Comparison of ENCODE assay signal across 9 cellular contexts in genomic region chr2:170155022-170155722, GRCh38. TPM values are rescaled to one million over a fixed set of nuclear protein-coding genes. Genes with fewer than 3 reads are reported as not detected.
DNase-seq lines count a peak whose midpoint lies in the region; ATAC-seq, FAIRE-seq and TF ChIP-seq lines count a peak whose summit lies in the region.
"Had no signal": no experiment of that assay in that cellular context is flagged by ENCODE, and none has a peak within 500 bp of the region (broad histone marks: within the 10 kb centered on the region; RNA-seq: fewer than 3 reads in every experiment).

No MANE protein-coding gene starts in this region.

- in situ Hi-C loops in KBM-7 (cut with MboI; ENCODE audit: low pct_unique_long_range_greater_than_20kb, low sequenced_read_pairs): no loop called here

- CTCF ChIA-PET in H1 (lab: Charles Lee; ENCODE audit: partially characterized antibody): interaction anchor here (0.8 to 1.6 kb wide), 9 partner anchors 10 to 149 kb away, joined by 3 to 8 read pairs (median 4); partner anchors contain the start of gene MYO3B
- CTCF ChIA-PET in CD8-positive, alpha-beta T cell (lab: Charles Lee): no interaction called here

- H3K27ac ChIP-seq in H1 (ENCODE audit: low read depth, low read length): no peak overlapping the region
- no peak overlapping the region for H3K27ac ChIP-seq in CD8-positive, alpha-beta T cell (ENCODE audit: low read depth, low read length)
- H3K27ac ChIP-seq: heart left ventricle had no signal

- no peak overlapping the region for H3K4ac ChIP-seq in H1 (replicated peaks; ENCODE audit: insufficient read length, low read depth, low read length)

- H3K9me3 ChIP-seq in H1 (ENCODE audit: insufficient read depth in 2 of 2, low read depth in 1 of 2, low read length in 1 of 2) (no peaks in the 10 kb centered on the region; a peak in 3 of 4 replicates), T-helper 17 cell (ENCODE audit: control insufficient read depth, low read length, poor library complexity, severe bottlenecking) (no peaks in the 10 kb centered on the region)
- H3K9me3 ChIP-seq in CD8-positive, alpha-beta T cell (ENCODE audit: low read length): no peaks in the 10 kb centered on the region

- no peak overlapping the region for H3K9ac ChIP-seq in H1 (replicated peaks in 1 of 4; ENCODE audit: extremely low read depth in 1 of 4, low read depth in 3 of 4, low read length in 3 of 4)

- peak overlapping the region; percentile 89 for H4K91ac ChIP-seq in H1 (replicated peaks; ENCODE audit: insufficient read length, low read length)

- 47% methylated on average over 8 of the region's 8 CpGs; no CpG with 5 or more reads in 1 of the 2 experiments for WGBS in H1 (ENCODE audit: extremely low coverage in 1 of 2, insufficient coverage in 1 of 2, insufficient read length in 1 of 2, insufficient replicate concordance in 2 of 2, low coverage in 1 of 2, low lambda C conversion rate in 2 of 2, missing lambda C conversion rate in 1 of 2), 2 experiments

- peak overlapping the region; percentile 95 for H2BK120ac ChIP-seq in H1 (replicated peaks; ENCODE audit: low read depth, low read length)

- no peak overlapping the region for H3K23ac ChIP-seq in H1 (ENCODE audit: insufficient read length)

- no peak overlapping the region for H3K14ac ChIP-seq in H1 (ENCODE audit: insufficient read length)

- no peak overlapping the region for H3K56ac ChIP-seq in H1 (replicated peaks; ENCODE audit: insufficient read length, low read depth, low read length)

- peak overlapping the region; percentile 56; the same call in 1 of the 2 replicates for H3K18ac ChIP-seq in H1 (ENCODE audit: extremely low read depth, low read length)

- no peaks in the 10 kb centered on the region for H3K36me3 ChIP-seq in H1 (ENCODE audit: control insufficient read depth in 2 of 4, insufficient read depth in 4 of 4, low read length in 3 of 4)
- H3K36me3 ChIP-seq in CD8-positive, alpha-beta T cell (ENCODE audit: insufficient read depth, low read length): no peaks in the 10 kb centered on the region
- H3K36me3 ChIP-seq: heart left ventricle had no signal

- POLR2A ChIA-PET in H1 (lab: Charles Lee; ENCODE audit: partially characterized antibody): interaction anchor here (0.6 kb wide), 1 partner anchor 25 kb away, joined by 3 read pairs; no protein-coding TSS in a partner anchor
- POLR2A ChIA-PET in CD8-positive, alpha-beta T cell (lab: Charles Lee): no interaction called here

- H3K23me2 ChIP-seq in H1 (ENCODE audit: low read depth, low read length): no peaks in the 10 kb centered on the region

- H3K27me3 Mint-ChIP-seq in CD8-positive, alpha-beta T cell (ENCODE audit: low read depth): no peaks in the 10 kb centered on the region
- H3K27me3 Mint-ChIP-seq in T-helper 17 cell: peaks cover 8% of the 10 kb centered on the region

- H3K27me3 ChIP-seq in H1 (replicated peaks in 1 of 4; ENCODE audit: control insufficient read depth in 3 of 4, extremely low read depth in 1 of 4, insufficient read depth in 3 of 4, low read length in 3 of 4): no peaks in the 10 kb centered on the region
- H3K27me3 ChIP-seq in CD8-positive, alpha-beta T cell (ENCODE audit: insufficient read depth, low read length): no peaks in the 10 kb centered on the region

- no peak for TF ChIP-seq POLR2A in H1 (IDR thresholded peaks at IDR 0.05; ENCODE audit: control extremely low read depth in 1 of 2, low read depth in 2 of 2, low read length in 2 of 2)

- no peak overlapping the region for H4K8ac ChIP-seq in H1 (ENCODE audit: extremely low read depth, insufficient read depth, low read length)

- no peak overlapping the region for H2BK15ac ChIP-seq in H1 (ENCODE audit: low read length)

- no peak overlapping the region for H3K27ac Mint-ChIP-seq in CD8-positive, alpha-beta T cell
- H3K27ac Mint-ChIP-seq in T-helper 17 cell: no peak overlapping the region

- no peaks in the 10 kb centered on the region for H3K36me3 Mint-ChIP-seq in CD8-positive, alpha-beta T cell
- H3K36me3 Mint-ChIP-seq in T-helper 17 cell (ENCODE audit: low read depth): no peaks in the 10 kb centered on the region

- H3K4me3 Mint-ChIP-seq in CD8-positive, alpha-beta T cell: no peak overlapping the region
- no peak overlapping the region for H3K4me3 Mint-ChIP-seq in T-helper 17 cell

- H2BK20ac ChIP-seq in H1 (ENCODE audit: low read length): peak overlapping the region; percentile 98

- H2BK12ac ChIP-seq in H1 (ENCODE audit: low read depth, low read length): peak overlapping the region; percentile 29; the same call in 1 of the 2 replicates

- 0 out of 4 replicates have a peak overlapping the region, but pooled peaks of 1 of the 2 experiments have one; percentile 5 for H3K4me2 ChIP-seq in H1 (ENCODE audit: insufficient read depth in 1 of 2, low read depth in 2 of 2, low read length in 2 of 2)

- no peak overlapping the region for H2AK5ac ChIP-seq in H1 (ENCODE audit: low read depth, low read length)

- intact Hi-C loops in CD8-positive, alpha-beta T cell (cut with DNase I, micrococcal nuclease): no loop called here

- peak; percentile 66 for FAIRE-seq in GM19239 (lab: Jason Lieb, UNC)
- no peak for FAIRE-seq in H1 (lab: Jason Lieb, UNC)

- H2AFZ ChIP-seq in H1 (ENCODE audit: low read length): peak overlapping the region; percentile 76

- no peaks in the 10 kb centered on the region for H3K4me1 Mint-ChIP-seq in CD8-positive, alpha-beta T cell (ENCODE audit: low read depth)
- H3K4me1 Mint-ChIP-seq in T-helper 17 cell: peaks cover 5% of the 10 kb centered on the region

- no peaks in the 10 kb centered on the region for H3K79me2 ChIP-seq in H1 (ENCODE audit: control insufficient read depth in 1 of 2, insufficient read depth in 2 of 2, low read length in 2 of 2)

- no peak for ATAC-seq in CD8-positive, alpha-beta T cell
- ATAC-seq in T-helper 17 cell: no peak

- H2BK5ac ChIP-seq in H1 (ENCODE audit: low read depth, low read length): peak overlapping the region; percentile 36; the same call in 1 of the 2 replicates

- no peak for TF ChIP-seq EP300 in H1 (IDR thresholded peaks at IDR 0.05; ENCODE audit: borderline replicate concordance in 1 of 2, low read depth in 2 of 2, low read length in 2 of 2)

- no peaks in the 10 kb centered on the region for H4K20me1 ChIP-seq in H1 (replicated peaks in 1 of 2; ENCODE audit: control insufficient read depth in 1 of 2, insufficient read depth in 2 of 2, low read length in 2 of 2)

- TF ChIP-seq CTCF in H1 (IDR thresholded peaks at IDR 0.05; ENCODE audit: control extremely low read depth in 1 of 3, insufficient read depth in 1 of 3, low read depth in 1 of 3, low read length in 3 of 3): no peak
- no peak for TF ChIP-seq CTCF in CD8-positive, alpha-beta T cell (IDR thresholded peaks at IDR 0.05)

- H3K79me1 ChIP-seq in H1 (ENCODE audit: low read depth, low read length): no peaks in the 10 kb centered on the region

- H3K4me1 ChIP-seq in H1 (replicated peaks in 1 of 4; ENCODE audit: control insufficient read depth in 3 of 4, insufficient read depth in 4 of 4, low read length in 3 of 4): peaks cover 4 to 12% (median 7%) of the 10 kb centered on the region in 4 experiments
- H3K4me1 ChIP-seq in CD8-positive, alpha-beta T cell (ENCODE audit: insufficient read depth, low read length): no peaks in the 10 kb centered on the region

- H3K9me3 Mint-ChIP-seq in CD8-positive, alpha-beta T cell: no peaks in the 10 kb centered on the region

- DNase-seq in A172 (ENCODE audit: low spot score): peak; percentile 76
- no peak for DNase-seq in GM19239 (ENCODE audit: insufficient read length, low spot score)
- DNase-seq in KBM-7: peak; percentile 28
- no peak for DNase-seq in H1 (ENCODE audit: low read depth in 1 of 2, low spot score in 2 of 2)
- no peak for DNase-seq in CD8-positive, alpha-beta T cell
- DNase-seq in T-helper 17 cell: no peak
- no peak for DNase-seq in NCI-H1436 (lab: John Stamatoyannopoulos, UW)
- DNase-seq in NCI-H2107 treated with DMSO at 0.1 percent for 48 hours (lab: John Stamatoyannopoulos, UW; ENCODE audit: unreplicated experiment): no peak
- DNase-seq: heart left ventricle had no signal

- no peak overlapping the region for H4K5ac ChIP-seq in H1 (ENCODE audit: insufficient read length, low read depth, low read length)

- TF ChIP-seq RAD21 in H1 (IDR thresholded peaks at IDR 0.05 in 1 of 2, conservative IDR thresholded peaks at IDR 0.05 in 1 of 2; ENCODE audit: low read depth in 2 of 2, low read length in 2 of 2): peak; percentile 6 to 23; a peak in 2 of 4 replicates

- no peak overlapping the region for H3K4me3 ChIP-seq in H1 (ENCODE audit: extremely low read depth in 1 of 4, insufficient read depth in 2 of 4, low read depth in 3 of 4, low read length in 4 of 4)
- no peak overlapping the region for H3K4me3 ChIP-seq in CD8-positive, alpha-beta T cell (ENCODE audit: low read depth, low read length)
- H3K4me3 ChIP-seq: heart left ventricle had no signal

TF ChIP-seq in H1, 55 proteins besides CTCF, POLR2A, EP300 and RAD21 (continues in another document):
- TF ChIP-seq BACH1 (IDR thresholded peaks at IDR 0.05; ENCODE audit: low read length) (no peak), TBP (IDR thresholded peaks at IDR 0.05; ENCODE audit: low read depth, low read length) (no peak), BRCA1 (IDR thresholded peaks at IDR 0.05; ENCODE audit: low read depth, low read length) (no peak), CEBPB (IDR thresholded peaks at IDR 0.05; ENCODE audit: low read depth, low read length) (no peak), EZH2 (IDR thresholded peaks at IDR 0.05; ENCODE audit: low read depth, low read length, severe bottlenecking) (no peak), TAF1 (IDR thresholded peaks at IDR 0.05; ENCODE audit: low read depth, low read length) (no peak), SIRT6 (IDR thresholded peaks at IDR 0.05; ENCODE audit: low read length) (no peak), SUZ12 (IDR thresholded peaks at IDR 0.05; ENCODE audit: low read length) (no peak), CHD1 (IDR thresholded peaks at IDR 0.05; ENCODE audit: low read depth, low read length) (no peak), RFX5 (IDR thresholded peaks at IDR 0.05; ENCODE audit: borderline replicate concordance, low read depth, low read length) (no peak), CHD2 (IDR thresholded peaks at IDR 0.05; ENCODE audit: low read length) (no peak), SP4 (IDR thresholded peaks at IDR 0.05; ENCODE audit: low read length) (no peak)

RNA-seq across cellular contexts. Expression of gene MYO3B, which starts 22.8 kb away (rescaled TPM):
- total RNA-seq in A172 (2014; rRNA removed; shearing (Covaris generic)): 0.03 TPM in 1 of 2 replicates, not detected in the other
- 0.19 and 0.27 TPM in 2 replicates for total RNA-seq in H1 (2021; fragmentation: NEBNext Ultra II Directional; extraction: Animal tissue kit (Norgen Biotek cat#: 25700))
- 0.11 and 0.17 TPM in 2 replicates for polyA plus RNA-seq in H1 (2011; rRNA removed)
- 0.16 TPM for polyA plus RNA-seq in H1 (2011; cell fraction: cytosol; rRNA removed)
- 0.19 TPM for polyA plus RNA-seq in H1 (2011; cell fraction: nucleus; rRNA removed)
- 0.13 to 0.29 TPM (median 0.17 TPM) in 4 replicates for polyA plus RNA-seq in H1 (2012, experiment 1 of 2)
- not detected for polyA plus RNA-seq in H1 (2012, experiment 2 of 2)
- 0.12 TPM for polyA plus RNA-seq in H1 (2013, experiment 1 of 2)
- 0.15 TPM for polyA plus RNA-seq in H1 (2013, experiment 2 of 2)
- 0.98 and 1.4 TPM in 2 replicates for polyA minus RNA-seq in H1 (2011; rRNA and poly(A)+ RNA removed)
- 0.22 TPM for polyA minus RNA-seq in H1 (2011; cell fraction: cytosol; rRNA and poly(A)+ RNA removed)
- 1.2 TPM for polyA minus RNA-seq in H1 (2011; cell fraction: nucleus; rRNA and poly(A)+ RNA removed)
- total RNA-seq in CD8-positive, alpha-beta T cell: not detected
- under 1 TPM in 1 of 2 donors, not detected in 1; 0.16 TPM for total RNA-seq in T-helper 17 cell
- polyA plus RNA-seq: heart left ventricle had no signal

Comparison
In these comparisons a context has a peak if more than half of its experiments do, and no peak if none do; other contexts are left out.
1. DNase-seq: peak in A172 (single experiment) and KBM-7 (single experiment); none in GM19239 (single experiment), H1 (0 of 2), CD8-positive, alpha-beta T cell (0 of 7), T-helper 17 cell (0 of 3), NCI-H1436 (single experiment) and NCI-H2107 treated with DMSO at 0.1 percent for 48 hours (single experiment).